24 cellular contexts compared by ENCODE assay signal in genomic region chr1:206986885-206987284, GRCh38. TPM values are rescaled to one million over a fixed set of nuclear protein-coding genes. Genes with fewer than 3 reads are reported as not detected.
A peak's percentile ranks its signal among the peaks of the same experiment; 100 is the strongest.
DNase-seq lines count a peak whose midpoint lies in the region; ATAC-seq and TF ChIP-seq lines count a peak whose summit lies in the region.
"Had no signal": no experiment of that assay in that cellular context is flagged by ENCODE, and none has a peak within 500 bp of the region (broad histone marks: within the 10 kb centered on the region; RNA-seq: fewer than 3 reads in every experiment).

No MANE protein-coding gene starts in this region.

- DNase-seq in Right ventricle myocardium superior (no peak), right cardiac atrium (no peak), left lung (no peak), stomach (no peak), anterior cingulate cortex (lab: John Stamatoyannopoulos, UW) (no peak), A673 (ENCODE audit: low spot score) (no peak)
- DNase-seq: ACHN; AML-193; BE2C; CD4-positive, alpha-beta T cell; CD8-positive, alpha-beta memory T cell; DMS 273 treated with DMSO at 0.1 percent for 48 hours; DMS79; EL; GDM1; H9 had no signal

- H3K4me3 ChIP-seq in right cardiac atrium (ENCODE audit: low read length) (no peak overlapping the region), left lung (no peak overlapping the region), stomach (no peak overlapping the region), A673 (ENCODE audit: low read depth, low read length, poor library complexity, severe bottlenecking) (no peak overlapping the region)
- H3K4me3 ChIP-seq: BLaER1 treated with 17β-estradiol and CSF1 and Interleukin-3, amounts not matched to agents 10 nM and 100 nM; GM12878; GM23338 had no signal

- H3K9me3 ChIP-seq in right cardiac atrium (ENCODE audit: control insufficient read depth, low read length) (no peaks in the 10 kb centered on the region), left lung (no peaks in the 10 kb centered on the region), stomach (no peaks in the 10 kb centered on the region), A673 (ENCODE audit: low read depth, low read length, poor library complexity, severe bottlenecking) (no peaks in the 10 kb centered on the region)
- H3K9me3 ChIP-seq: BE2C; BLaER1 treated with 17β-estradiol and CSF1 and Interleukin-3, amounts not matched to agents 10 nM and 100 nM had no signal

- intact Hi-C loops in Right ventricle myocardium superior (cut with DNase I) (loop anchor here (10.0 kb wide), 1 partner anchor 382 kb away; no protein-coding TSS in a partner anchor), right cardiac atrium (cut with DNase I) (loop anchor here in 1 of 4 donors (10.0 kb wide), 1 partner anchor 352 kb away; the partner anchor contains the start of gene DYRK3), left lung (cut with DNase I) (no loop called here), stomach (cut with DNase I; ENCODE audit: low total_unique reads) (no loop called here), A673 (cut with micrococcal nuclease; ENCODE audit: unreplicated experiment) (loop anchor here (10.0 kb wide), 2 partner anchors 352 to 512 kb away; partner anchors contain the start of genes DYRK3 and IKBKE)

- H3K4me1 ChIP-seq in right cardiac atrium (ENCODE audit: control insufficient read depth, insufficient read depth, low read length) (no peaks in the 10 kb centered on the region), left lung (no peaks in the 10 kb centered on the region), stomach (peaks cover 0 to 13% (median 5%) of the 10 kb centered on the region in 4 donors), A673 (ENCODE audit: insufficient read depth, low read length, poor library complexity, severe bottlenecking) (no peaks in the 10 kb centered on the region)
- H3K4me1 ChIP-seq: BE2C; BLaER1 treated with 17β-estradiol and CSF1 and Interleukin-3, amounts not matched to agents 10 nM and 100 nM had no signal

- TF ChIP-seq POLR2A in stomach (IDR thresholded peaks at IDR 0.05) = no peak

- POLR2A ChIA-PET in A673 (lab: Charles Lee; ENCODE audit: low non-redundant PET) = no interaction called here

- H3K36me3 ChIP-seq in left lung = no peaks in the 10 kb centered on the region
- H3K36me3 ChIP-seq in stomach = no peaks in the 10 kb centered on the region
- no peaks in the 10 kb centered on the region for H3K36me3 ChIP-seq in A673 (ENCODE audit: insufficient read depth, low read length, poor library complexity, severe bottlenecking)
- H3K36me3 ChIP-seq: BE2C; BLaER1 treated with 17β-estradiol and CSF1 and Interleukin-3, amounts not matched to agents 10 nM and 100 nM had no signal

- CTCF ChIA-PET in A673 (lab: Charles Lee) = no interaction called here

- BruUV-seq in A673 (replicated peaks; lab: Mats Ljungman, UMichigan) = no TSS peak

- peak; percentile 72 for ATAC-seq in Right ventricle myocardium superior (ENCODE audit: poor library complexity)
- no peak for ATAC-seq in right cardiac atrium
- peak; percentile 49 for ATAC-seq in left lung
- ATAC-seq: GM12878, GM23338, HCT116 had no signal

- WGBS in right cardiac atrium = 57% methylated on average over 3 of the region's 3 CpGs
- 32 to 51% (median 47%) methylated on average over 3 of the region's 3 CpGs for WGBS in stomach, 5 donors

- no peaks in the 10 kb centered on the region for H3K27me3 ChIP-seq in right cardiac atrium (ENCODE audit: control insufficient read depth, insufficient read depth)
- H3K27me3 ChIP-seq in left lung = no peaks in the 10 kb centered on the region
- no peaks in the 10 kb centered on the region for H3K27me3 ChIP-seq in stomach
- peaks cover 65% of the 10 kb centered on the region for H3K27me3 ChIP-seq in A673 (replicated peaks; ENCODE audit: insufficient read depth, low read depth, low read length, poor library complexity)
- H3K27me3 ChIP-seq: BLaER1 treated with 17β-estradiol and CSF1 and Interleukin-3, amounts not matched to agents 10 nM and 100 nM had no signal

- no peak for TF ChIP-seq EP300 in stomach (IDR thresholded peaks at IDR 0.05)

- TF ChIP-seq CTCF in VCaP (conservative IDR thresholded peaks at IDR 0.05) (no peak), left lung (IDR thresholded peaks at IDR 0.05) (no peak), stomach (IDR thresholded peaks at IDR 0.05) (no peak), A673 (conservative IDR thresholded peaks at IDR 0.05; ENCODE audit: low read depth, low read length) (no peak)

- no peak overlapping the region for H3K27ac ChIP-seq in right cardiac atrium (ENCODE audit: low read length)
- peak overlapping the region; percentile 10; the same call in 1 of the 2 replicates for H3K27ac ChIP-seq in VCaP
- H3K27ac ChIP-seq in left lung = no peak overlapping the region
- peak overlapping the region in 4 of 5 donors; percentile 16 to 54 (median 38) for H3K27ac ChIP-seq in stomach
- no peak overlapping the region for H3K27ac ChIP-seq in A673 (ENCODE audit: low read depth, low read length, poor library complexity, severe bottlenecking)
- H3K27ac ChIP-seq: 22Rv1; BLaER1 treated with 17β-estradiol and CSF1 and Interleukin-3, amounts not matched to agents 10 nM and 100 nM had no signal

RNA-seq across cellular contexts. Expression of gene FCAMR, which starts 16.6 kb away (rescaled TPM):
- total RNA-seq in Right ventricle myocardium superior (not detected), right cardiac atrium (not detected), left lung (not detected), stomach (under 1 TPM in 2 of 5 donors, not detected in 3; 0.37 to 0.58 TPM), A673 (2021) (not detected in 2 replicates)
- polyA plus RNA-seq in right cardiac atrium (not detected), stomach (under 1 TPM in 1 of 3 donors, not detected in 2; 0.30 TPM)
- total RNA-seq: CD4-positive, alpha-beta T cell; CD8-positive, alpha-beta memory T cell; GM23338; H4; H9 had no signal
- polyA plus RNA-seq: CD14-positive monocyte; CD8-positive, alpha-beta memory T cell; GM23338 had no signal

RNA-seq across cellular contexts. Expression of gene PIGR, which starts 40.6 kb away (rescaled TPM):
- 0.13 TPM for total RNA-seq in Right ventricle myocardium superior
- total RNA-seq in right cardiac atrium = under 1 TPM in 3 of 4 donors, not detected in 1; 0.09 to 0.59 (median 0.17) TPM
- polyA plus RNA-seq in right cardiac atrium = 0.23 TPM
- 100 to 1,000 TPM; 128 to 587 TPM for total RNA-seq in left lung
- 1,000 to 10,000 TPM in 2 of 5 donors, 100 to 1,000 TPM in 2, 10 to 100 TPM in 1; 72.7 to 3,112 (median 316) TPM for total RNA-seq in stomach
- 100 to 1,000 TPM in 2 of 3 donors, 1 to 10 TPM in 1; 6.3 to 176 (median 150) TPM for polyA plus RNA-seq in stomach
- not detected in 2 replicates for total RNA-seq in A673 (2021)
- total RNA-seq: CD4-positive, alpha-beta T cell; GM23338; H4; H9 had no signal
- polyA plus RNA-seq: CD14-positive monocyte; CD8-positive, alpha-beta memory T cell; GM23338 had no signal

RNA-seq across cellular contexts. Expression of gene C1orf116, which starts 45.7 kb away (rescaled TPM):
- total RNA-seq in Right ventricle myocardium superior (0.81 TPM), right cardiac atrium (under 1 TPM in 3 of 4 donors, not detected in 1; 0.06 to 0.14 (median 0.08) TPM), left lung (100 to 1,000 TPM; 101 to 212 TPM), stomach (10 to 100 TPM; 18.0 to 91.7 (median 59.5) TPM), A673 (2021) (0.09 and 0.13 TPM in 2 replicates)
- polyA plus RNA-seq in right cardiac atrium (0.05 TPM), stomach (10 to 100 TPM; 17.1 to 50.4 (median 29.7) TPM)
- total RNA-seq: CD8-positive, alpha-beta memory T cell; H4 had no signal
- polyA plus RNA-seq: CD8-positive, alpha-beta memory T cell had no signal

Comparison
In these comparisons a context has a peak if more than half of its experiments do, and no peak if none do; other contexts are left out.
1. ATAC-seq: peak in Right ventricle myocardium superior (single experiment) and left lung (single experiment); none in right cardiac atrium (0 of 2).
2. H3K27ac ChIP-seq: peak in VCaP (single experiment) and stomach (4 of 5); none in right cardiac atrium (single experiment), left lung (0 of 2) and A673 (single experiment).
3. RNA of gene PIGR, which starts 40.6 kb away (total RNA-seq): 128 to 587 TPM in left lung and 72.7 to 3,112 TPM in stomach; 0.09 to 0.59 TPM in right cardiac atrium, 0.13 TPM in Right ventricle myocardium superior (single experiment) and not detected in A673; every median in the first group is over 10 times any median in the second.
4. RNA of gene C1orf116, which starts 45.7 kb away (total RNA-seq): 101 to 212 TPM in left lung and 18.0 to 91.7 TPM in stomach; 0.81 TPM in Right ventricle myocardium superior (single experiment), 0.09 to 0.13 TPM in A673 and 0.06 to 0.14 TPM in right cardiac atrium; every median in the first group is over 10 times any median in the second.
5. intact Hi-C loops: an anchor here in Right ventricle myocardium superior (10.0 kb wide) and A673 (10.0 kb wide); none called in left lung and stomach.